ENCODE assay signal across 21 cellular contexts in the genomic region with DNA sequence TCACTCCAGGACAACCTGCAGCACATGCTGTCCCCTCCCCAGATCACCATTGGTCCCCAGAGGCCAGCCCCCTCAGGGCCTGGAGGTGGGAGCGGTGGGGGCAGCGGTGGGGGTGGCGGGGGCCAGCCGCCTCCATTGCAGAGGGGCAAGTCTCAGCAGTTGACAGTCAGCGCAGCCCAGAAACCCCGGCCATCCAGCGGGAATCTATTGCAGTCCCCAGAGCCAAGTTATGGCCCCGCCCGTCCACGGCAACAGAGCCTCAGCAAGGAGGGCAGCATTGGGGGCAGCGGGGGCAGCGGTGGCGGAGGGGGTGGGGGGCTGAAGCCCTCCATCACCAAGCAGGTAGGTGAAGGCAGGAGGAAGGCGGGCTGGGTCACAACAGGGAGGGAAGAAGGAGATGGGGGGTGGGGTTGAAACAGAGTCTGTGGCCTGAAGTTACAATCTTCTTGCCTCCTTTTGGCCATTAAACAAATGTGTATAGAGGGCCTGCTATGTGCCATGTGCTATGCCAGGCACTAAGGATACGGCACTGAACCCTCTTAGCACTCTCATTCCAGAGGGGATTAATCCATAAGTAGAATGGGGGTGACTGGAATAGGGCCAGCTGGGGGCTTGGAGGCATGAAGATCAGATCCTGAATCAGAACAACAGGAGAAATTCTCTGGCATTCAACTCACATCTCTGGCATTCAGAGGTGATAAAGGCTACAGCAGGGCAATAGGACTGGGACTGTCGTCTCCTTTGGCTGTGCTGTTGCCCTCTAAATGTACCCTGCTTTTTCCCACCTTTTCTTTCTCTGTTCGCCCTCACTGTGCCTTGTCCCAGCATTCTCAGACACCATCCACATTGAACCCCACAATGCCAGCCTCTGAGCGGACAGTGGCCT.
"Had no signal": no experiment of that assay in that cellular context is flagged by ENCODE, and none has a peak within 500 bp of the region (broad histone marks: within the 10 kb centered on the region; RNA-seq: fewer than 3 reads in every experiment).

No MANE protein-coding gene starts in this region.

- ATAC-seq: gastroesophageal sphincter had no signal

- H3K27ac Mint-ChIP-seq: activated naive CD8-positive, alpha-beta T cell; nephron; T-helper 1 cell treated with Interleukin-12 subunit alpha and Interleukin-12 subunit beta and Interleukin-4 antibody, amounts not matched to agents 30 μg/mL and 1 μg/mL, for 36 hours had no signal

- H3K4me3 ChIP-seq: adrenal gland, breast epithelium, coronary artery, gastroesophageal sphincter, stomach, suprapubic skin, tibial nerve had no signal

- H3K9me3 ChIP-seq: adrenal gland, breast epithelium, gastroesophageal sphincter, stomach, suprapubic skin, tibial nerve had no signal

- H3K27me3 Mint-ChIP-seq: activated CD4-positive, alpha-beta T cell treated with anti-CD3 and anti-CD28 coated beads, Interleukin-2, amount 10 ng/mL, durations not matched to agents 7 days and 5 days; activated naive CD8-positive, alpha-beta T cell had no signal

- H3K36me3 ChIP-seq: breast epithelium had no signal

- DNase-seq: activated CD4-positive, alpha-beta T cell treated with anti-CD3 and anti-CD28 coated beads, Interleukin-2, amount 10 ng/mL, durations not matched to agents 7 days and 5 days; activated T-cell treated with anti-CD3 and anti-CD28 coated beads, Interleukin-2, amount 50 U/mL, for 1 hour; cerebellar nuclear complex; head of caudate nucleus; hypothalamus; mesenchymal stem cell; occipital lobe; posterior cingulate gyrus; retina; stimulated activated CD4-positive, alpha-beta T cell treated with anti-CD3 and anti-CD28 coated beads, Interleukin-4, amount 100 ng/mL, for 1 hour; stomach had no signal

- H3K4me1 Mint-ChIP-seq: activated CD4-positive, alpha-beta T cell treated with anti-CD3 and anti-CD28 coated beads, Interleukin-2, amount 10 ng/mL, durations not matched to agents 7 days and 5 days; nephron had no signal

- H3K4me3 Mint-ChIP-seq: activated CD4-positive, alpha-beta T cell treated with anti-CD3 and anti-CD28 coated beads, Interleukin-2, amount 10 ng/mL, durations not matched to agents 7 days and 5 days; activated naive CD8-positive, alpha-beta T cell; nephron; T-helper 1 cell treated with Interleukin-12 subunit alpha and Interleukin-12 subunit beta and Interleukin-4 antibody, amounts not matched to agents 30 μg/mL and 1 μg/mL, for 36 hours had no signal

- H3K27ac ChIP-seq: breast epithelium, coronary artery, gastroesophageal sphincter, stomach, suprapubic skin had no signal

- FAIRE-seq: astrocyte had no signal

- H3K27me3 ChIP-seq: adrenal gland, breast epithelium, gastroesophageal sphincter, stomach, suprapubic skin, tibial nerve had no signal

- H3K9me3 Mint-ChIP-seq: activated CD4-positive, alpha-beta T cell treated with anti-CD3 and anti-CD28 coated beads, Interleukin-2, amount 10 ng/mL, durations not matched to agents 7 days and 5 days; nephron; T-helper 1 cell treated with Interleukin-12 subunit alpha and Interleukin-12 subunit beta and Interleukin-4 antibody, amounts not matched to agents 30 μg/mL and 1 μg/mL, for 36 hours had no signal

- H3K4me1 ChIP-seq: adrenal gland, breast epithelium, gastroesophageal sphincter, stomach, suprapubic skin, tibial nerve had no signal
